ENCODE assay signal across 20 cellular contexts in the genomic region with DNA sequence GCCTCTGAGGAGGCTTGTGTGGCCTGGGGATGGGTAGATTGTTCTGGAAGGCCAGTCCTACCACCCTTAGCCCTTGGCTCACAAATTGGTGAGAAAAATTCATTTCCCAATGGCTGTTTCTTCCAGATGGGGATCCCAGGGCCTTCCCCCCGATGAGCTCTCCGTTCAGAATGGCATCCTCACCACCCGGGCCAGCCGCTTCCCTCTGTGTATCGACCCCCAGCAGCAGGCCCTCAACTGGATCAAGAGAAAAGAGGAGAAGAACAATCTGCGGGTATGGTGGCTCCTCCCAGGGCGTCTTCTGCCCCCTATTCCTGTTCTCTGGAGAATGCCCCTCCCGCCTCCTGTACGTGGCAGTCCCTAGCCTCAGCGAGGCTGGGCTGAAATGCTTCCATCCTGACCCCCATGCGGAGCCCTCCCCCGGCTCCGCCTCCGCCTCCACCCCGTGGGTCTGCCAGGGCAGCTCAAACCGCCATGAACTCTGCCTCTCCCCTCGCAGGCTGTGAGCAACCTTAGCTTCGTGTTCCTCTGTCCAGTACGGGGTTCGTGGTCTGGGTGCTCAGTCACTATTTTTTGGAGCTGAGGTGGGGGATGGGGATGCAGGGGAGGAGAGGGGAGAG. TPM values are rescaled to one million over a fixed set of nuclear protein-coding genes. Genes with fewer than 3 reads are reported as not detected.
DNase-seq lines count a peak whose midpoint lies in the region; ATAC-seq and TF ChIP-seq lines count a peak whose summit lies in the region.
"Had no signal": no experiment of that assay in that cellular context is flagged by ENCODE, and none has a peak within 500 bp of the region (broad histone marks: within the 10 kb centered on the region; RNA-seq: fewer than 3 reads in every experiment).

No MANE protein-coding gene starts in this region.

- no peaks in the 10 kb centered on the region for H3K4me1 Mint-ChIP-seq in endodermal cell
- H3K4me1 Mint-ChIP-seq in stimulated activated effector memory CD8-positive, alpha-beta T cell treated with anti-CD3 and anti-CD28 coated beads, Interleukin-12 subunit alpha, Interleukin-12 subunit beta, amount 100 ng/mL, for 72 hours: peaks cover 21% of the 10 kb centered on the region

- peaks cover 6% of the 10 kb centered on the region for H3K9me3 Mint-ChIP-seq in endodermal cell
- H3K9me3 Mint-ChIP-seq in stimulated activated effector memory CD8-positive, alpha-beta T cell treated with anti-CD3 and anti-CD28 coated beads, Interleukin-12 subunit alpha, Interleukin-12 subunit beta, amount 100 ng/mL, for 72 hours: no peaks in the 10 kb centered on the region
- H3K9me3 Mint-ChIP-seq: CD8-positive, alpha-beta memory T cell had no signal

- no peaks in the 10 kb centered on the region for H3K36me3 Mint-ChIP-seq in endodermal cell (ENCODE audit: low read depth)
- peaks cover 6% of the 10 kb centered on the region for H3K36me3 Mint-ChIP-seq in stimulated activated effector memory CD8-positive, alpha-beta T cell treated with anti-CD3 and anti-CD28 coated beads, Interleukin-12 subunit alpha, Interleukin-12 subunit beta, amount 100 ng/mL, for 72 hours
- H3K36me3 Mint-ChIP-seq: CD8-positive, alpha-beta memory T cell had no signal

- H3K27me3 ChIP-seq in H7 (ENCODE audit: control insufficient read depth, insufficient read depth, low read length) (no peaks in the 10 kb centered on the region), endodermal cell (ENCODE audit: control insufficient read depth, insufficient read depth, low read length, poor library complexity, severe bottlenecking) (no peaks in the 10 kb centered on the region)

- 71 to 94% methylated on average over 3 to 20 of the region's 20 CpGs for WGBS in endodermal cell (ENCODE audit: insufficient coverage in 1 of 2, insufficient read length in 1 of 2), 2 experiments

- TF ChIP-seq CTCF in endodermal cell (conservative IDR thresholded peaks at IDR 0.05) (no peak), mucosa of descending colon (IDR thresholded peaks at IDR 0.05) (no peak)

- H3K27ac Mint-ChIP-seq in endodermal cell: no peak overlapping the region
- H3K27ac Mint-ChIP-seq in stimulated activated effector memory CD8-positive, alpha-beta T cell treated with anti-CD3 and anti-CD28 coated beads, Interleukin-12 subunit alpha, Interleukin-12 subunit beta, amount 100 ng/mL, for 72 hours: peak overlapping the region; percentile 52

- no peaks in the 10 kb centered on the region for H3K9me3 ChIP-seq in endodermal cell (ENCODE audit: control insufficient read depth, low read length)
- no peaks in the 10 kb centered on the region for H3K9me3 ChIP-seq in mucosa of descending colon

- no peak overlapping the region for H3K4me3 Mint-ChIP-seq in endodermal cell
- H3K4me3 Mint-ChIP-seq in stimulated activated effector memory CD8-positive, alpha-beta T cell treated with anti-CD3 and anti-CD28 coated beads, Interleukin-12 subunit alpha, Interleukin-12 subunit beta, amount 100 ng/mL, for 72 hours: no peak overlapping the region
- H3K4me3 Mint-ChIP-seq: CD8-positive, alpha-beta memory T cell had no signal

- H3K27ac ChIP-seq in endodermal cell (ENCODE audit: low read depth, low read length): no peak overlapping the region
- H3K27ac ChIP-seq: C4-2B had no signal

- H3K36me3 ChIP-seq in H7 (replicated peaks; ENCODE audit: control insufficient read depth, insufficient read depth, low read length) (no peaks in the 10 kb centered on the region), endodermal cell (ENCODE audit: control insufficient read depth, insufficient read depth, low read length) (no peaks in the 10 kb centered on the region), mucosa of descending colon (ENCODE audit: low read depth) (no peaks in the 10 kb centered on the region)

- no peak overlapping the region for H3K4me3 ChIP-seq in H7 (ENCODE audit: insufficient read depth, low read depth, low read length)
- H3K4me3 ChIP-seq in endodermal cell (ENCODE audit: low read length): no peak overlapping the region
- no peak overlapping the region for H3K4me3 ChIP-seq in mucosa of descending colon

- ATAC-seq in mucosa of descending colon: peak; percentile 10
- ATAC-seq in stimulated activated effector memory CD8-positive, alpha-beta T cell treated with anti-CD3 and anti-CD28 coated beads, Interleukin-12 subunit alpha, Interleukin-12 subunit beta, amount 100 ng/mL, for 72 hours: no peak
- ATAC-seq in HG02981 (IDR thresholded peaks at IDR 0.05; ENCODE audit: unreplicated experiment): no peak
- no peak for ATAC-seq in SK-N-SH treated with all-trans-retinoic acid at 6 μM for 48 hours
- ATAC-seq: Panc1 had no signal

- H3K4me1 ChIP-seq in endodermal cell (ENCODE audit: control insufficient read depth, insufficient read depth, low read length) (no peaks in the 10 kb centered on the region), mucosa of descending colon (ENCODE audit: low read depth) (no peaks in the 10 kb centered on the region)

- H3K27me3 Mint-ChIP-seq in endodermal cell (ENCODE audit: insufficient read depth): peaks cover 3% of the 10 kb centered on the region

- intact Hi-C loops in mucosa of descending colon (cut with DNase I, micrococcal nuclease): no loop called here

- peak; percentile 85 for DNase-seq in H7
- peak; percentile 68 for DNase-seq in endodermal cell
- peak in 1 of 3 donors; percentile 36 for DNase-seq in mucosa of descending colon
- DNase-seq in stimulated activated effector memory CD8-positive, alpha-beta T cell treated with anti-CD3 and anti-CD28 coated beads, Interleukin-12 subunit alpha, Interleukin-12 subunit beta, amount 100 ng/mL, for 72 hours (ENCODE audit: low spot score in 2 of 2): no peak
- no peak for DNase-seq in NCI-H1436 treated with DMSO at 0.1 percent for 48 hours (lab: John Stamatoyannopoulos, UW)
- DNase-seq: CD8-positive, alpha-beta memory T cell; DMS53; GF-D8; KG1; NCI-H1105 treated with DMSO at 0.1 percent for 48 hours; NCI-H1694; NCI-H2081; NCI-H2171; NCI-H345; NCI-H524 treated with DMSO at 0.1 percent for 48 hours; NCI-H82 had no signal

- H3K9ac ChIP-seq in endodermal cell (ENCODE audit: extremely low read depth, low read length, poor library complexity, severe bottlenecking): no peak overlapping the region

TF ChIP-seq in SK-N-SH treated with all-trans-retinoic acid at 6 μM for 48 hours, 23 proteins besides CTCF, POLR2A, EP300 and RAD21:
- TF ChIP-seq ZNF70 (CRISPR knock-in tag; IDR thresholded peaks at IDR 0.05) (no peak), ESRRG (CRISPR knock-in tag; IDR thresholded peaks at IDR 0.05) (no peak), SNAI2 (CRISPR knock-in tag; IDR thresholded peaks at IDR 0.05) (no peak), ZNF8 (CRISPR knock-in tag; IDR thresholded peaks at IDR 0.05) (no peak), ISL1 (CRISPR knock-in tag; IDR thresholded peaks at IDR 0.05) (no peak), RARB (CRISPR knock-in tag; IDR thresholded peaks at IDR 0.05) (no peak), ZFP3 (CRISPR knock-in tag; IDR thresholded peaks at IDR 0.05) (no peak)
TF ChIP-seq in SK-N-SH treated with all-trans-retinoic acid at 6 μM for 48 hours: peak in this region for 0.

RNA-seq across cellular contexts. Expression of gene CCDC92, which starts 57.8 kb away (rescaled TPM):
- total RNA-seq in H7 (2014; rRNA removed; shearing (Covaris generic)): 5.2 and 6.1 TPM in 2 replicates
- total RNA-seq in endodermal cell (10 to 100 TPM; 37.9 to 45.1 TPM), mucosa of descending colon (10 to 100 TPM; 17.7 to 47.2 (median 25.6) TPM)
- 29.7 TPM for polyA plus RNA-seq in endodermal cell (2013, experiment 1 of 2)
- polyA plus RNA-seq in endodermal cell (2013, experiment 2 of 2): 28.1 TPM

RNA-seq across cellular contexts. Expression of gene ZNF664, which starts 58.2 kb away (rescaled TPM):
- total RNA-seq in H7 (2014; rRNA removed; shearing (Covaris generic)): 60.3 and 62.0 TPM in 2 replicates
- total RNA-seq in endodermal cell: 100 to 1,000 TPM; 131 to 139 TPM
- 140 TPM for polyA plus RNA-seq in endodermal cell (2013, experiment 1 of 2)
- polyA plus RNA-seq in endodermal cell (2013, experiment 2 of 2): 134 TPM
- 100 to 1,000 TPM; 101 to 132 (median 101) TPM for total RNA-seq in mucosa of descending colon

Comparison
In these comparisons a context has a peak if more than half of its experiments do, and no peak if none do; other contexts are left out.
1. DNase-seq: peak in H7 (single experiment) and endodermal cell (single experiment); none in stimulated activated effector memory CD8-positive, alpha-beta T cell treated with anti-CD3 and anti-CD28 coated beads, Interleukin-12 subunit alpha, Interleukin-12 subunit beta, amount 100 ng/mL, for 72 hours (0 of 2) and NCI-H1436 treated with DMSO at 0.1 percent for 48 hours (single experiment).